Comparison of ENCODE assay signal across 8 cellular contexts in genomic region chr9:34591091-34591910, GRCh38. TPM values are rescaled to one million over a fixed set of nuclear protein-coding genes. Genes with fewer than 3 reads are reported as not detected.
DNase-seq lines count a peak whose midpoint lies in the region; ATAC-seq and TF ChIP-seq lines count a peak whose summit lies in the region.

No MANE protein-coding gene starts in this region.

- H3K4me3 ChIP-seq in OCI-LY1 (ENCODE audit: low read depth, low read length, poor library complexity, severe bottlenecking): no peak overlapping the region
- peak overlapping the region; percentile 33 to 67 for H3K4me3 ChIP-seq in muscle layer of duodenum (ENCODE audit: low read depth in 1 of 2, low read length in 2 of 2)

- H4K20me1 ChIP-seq in OCI-LY1 (ENCODE audit: insufficient read depth, low read length): no peaks in the 10 kb centered on the region

- peaks cover 26% of the 10 kb centered on the region for H3K4me1 Mint-ChIP-seq in activated T-cell treated with anti-CD3 and anti-CD28 coated beads, Interleukin-2, amount 50 U/mL, for 24 hours (ENCODE audit: low read depth)

- H3K9me3 ChIP-seq in OCI-LY1 (ENCODE audit: low read length) (no peaks in the 10 kb centered on the region), muscle layer of duodenum (ENCODE audit: control insufficient read depth in 1 of 2, low read length in 2 of 2) (no peaks in the 10 kb centered on the region)

- H3K36me3 Mint-ChIP-seq in activated T-cell treated with anti-CD3 and anti-CD28 coated beads, Interleukin-2, amount 50 U/mL, for 24 hours (ENCODE audit: low read depth): no peaks in the 10 kb centered on the region

- peak overlapping the region; percentile 69 for H3K4me3 Mint-ChIP-seq in activated T-cell treated with anti-CD3 and anti-CD28 coated beads, Interleukin-2, amount 50 U/mL, for 24 hours

- H3K4me2 ChIP-seq in OCI-LY1 (ENCODE audit: low read length): peak overlapping the region; percentile 9; the same call in 1 of the 2 replicates

- H3K27ac Mint-ChIP-seq in activated T-cell treated with anti-CD3 and anti-CD28 coated beads, Interleukin-2, amount 50 U/mL, for 24 hours: no peak overlapping the region

- H3K27ac ChIP-seq in OCI-LY1 (ENCODE audit: low read depth, low read length, poor library complexity, severe bottlenecking): no peak overlapping the region
- H3K27ac ChIP-seq in muscle layer of duodenum (ENCODE audit: low read length): no peak overlapping the region

- H3K36me3 ChIP-seq in OCI-LY1 (ENCODE audit: insufficient read depth, low read length): no peaks in the 10 kb centered on the region
- no peaks in the 10 kb centered on the region for H3K36me3 ChIP-seq in muscle layer of duodenum (ENCODE audit: control insufficient read depth in 1 of 2, insufficient read depth in 2 of 2, low read length in 2 of 2)

- no peaks in the 10 kb centered on the region for H3K9me2 ChIP-seq in OCI-LY1 (ENCODE audit: low read depth, low read length)

- H3K27me3 ChIP-seq in OCI-LY1 (ENCODE audit: insufficient read depth, low read length) (peaks cover 8% of the 10 kb centered on the region; the same call in 1 of the 2 replicates), muscle layer of duodenum (ENCODE audit: low read depth, low read length) (peaks cover 45% of the 10 kb centered on the region)

- no peak overlapping the region for H3K9ac ChIP-seq in OCI-LY1 (ENCODE audit: low read length)

- H3K79me2 ChIP-seq in OCI-LY1 (ENCODE audit: insufficient read depth, low read length): no peaks in the 10 kb centered on the region

- no peaks in the 10 kb centered on the region for H3K9me3 Mint-ChIP-seq in activated T-cell treated with anti-CD3 and anti-CD28 coated beads, Interleukin-2, amount 50 U/mL, for 24 hours

- in situ Hi-C loops in G401 (cut with HindIII; ENCODE audit: low sequenced_read_pairs): no loop called here

- peak; percentile 88 for TF ChIP-seq CTCF in OCI-LY1 (IDR thresholded peaks at IDR 0.05; ENCODE audit: low read length)

- peaks cover 82% of the 10 kb centered on the region for H3K27me3 Mint-ChIP-seq in activated T-cell treated with anti-CD3 and anti-CD28 coated beads, Interleukin-2, amount 50 U/mL, for 24 hours

- peak; percentile 82 for DNase-seq in G401 (ENCODE audit: low spot score)
- DNase-seq in activated T-cell treated with anti-CD3 and anti-CD28 coated beads, Interleukin-2, amount 50 U/mL, for 24 hours: peak; percentile 88
- DNase-seq in stimulated activated CD8-positive, alpha-beta memory T cell treated with anti-CD3 and anti-CD28 coated beads, Interleukin-4, amount 100 ng/mL, for 4 hours (ENCODE audit: low read depth in 2 of 2, low spot score in 1 of 2): peak; percentile 42 to 56

- H2AFZ ChIP-seq in OCI-LY1 (ENCODE audit: low read length): no peak overlapping the region

- no peaks in the 10 kb centered on the region for H3F3A ChIP-seq in OCI-LY1 (ENCODE audit: insufficient read depth, low read length)

- no peaks in the 10 kb centered on the region for H3K4me1 ChIP-seq in OCI-LY1 (ENCODE audit: insufficient read depth, low read length, severe bottlenecking)
- H3K4me1 ChIP-seq in muscle layer of duodenum (ENCODE audit: control insufficient read depth in 1 of 2, insufficient read depth in 2 of 2, low read length in 2 of 2): peaks cover 0 to 49% of the 10 kb centered on the region in 2 donors

- ATAC-seq in HG03095 (IDR thresholded peaks at IDR 0.05; ENCODE audit: unreplicated experiment): peak; percentile 64
- ATAC-seq in esophagus mucosa: peak; percentile 76
- no peak for ATAC-seq in HG02588 (IDR thresholded peaks at IDR 0.05; ENCODE audit: unreplicated experiment)

RNA-seq across cellular contexts. Expression of gene CNTFR, which starts 1.8 kb away (rescaled TPM):
- total RNA-seq in G401 (2014; rRNA removed; shearing (Covaris generic)): 0.78 and 1.0 TPM in 2 replicates
- total RNA-seq in esophagus mucosa: not detected

RNA-seq across cellular contexts. Expression of gene RPP25L, which starts 20.6 kb away (rescaled TPM):
- 57.9 and 59.4 TPM in 2 replicates for total RNA-seq in G401 (2014; rRNA removed; shearing (Covaris generic))
- 26.3 TPM for total RNA-seq in esophagus mucosa

RNA-seq across cellular contexts. Expression of gene DCTN3, which starts 29.0 kb away (rescaled TPM):
- 105 and 160 TPM in 2 replicates for total RNA-seq in G401 (2014; rRNA removed; shearing (Covaris generic))
- 120 TPM for total RNA-seq in esophagus mucosa

RNA-seq across cellular contexts. Expression of gene ARID3C, which starts 37.6 kb away (rescaled TPM):
- total RNA-seq in G401 (2014; rRNA removed; shearing (Covaris generic)): 1.5 TPM in 1 of 2 replicates, not detected in the other
- not detected for total RNA-seq in esophagus mucosa

RNA-seq across cellular contexts. Expression of gene SIGMAR1, which starts 46.3 kb away (rescaled TPM):
- total RNA-seq in G401 (2014; rRNA removed; shearing (Covaris generic)): 193 and 208 TPM in 2 replicates
- 56.3 TPM for total RNA-seq in esophagus mucosa
